In the genomic region with DNA sequence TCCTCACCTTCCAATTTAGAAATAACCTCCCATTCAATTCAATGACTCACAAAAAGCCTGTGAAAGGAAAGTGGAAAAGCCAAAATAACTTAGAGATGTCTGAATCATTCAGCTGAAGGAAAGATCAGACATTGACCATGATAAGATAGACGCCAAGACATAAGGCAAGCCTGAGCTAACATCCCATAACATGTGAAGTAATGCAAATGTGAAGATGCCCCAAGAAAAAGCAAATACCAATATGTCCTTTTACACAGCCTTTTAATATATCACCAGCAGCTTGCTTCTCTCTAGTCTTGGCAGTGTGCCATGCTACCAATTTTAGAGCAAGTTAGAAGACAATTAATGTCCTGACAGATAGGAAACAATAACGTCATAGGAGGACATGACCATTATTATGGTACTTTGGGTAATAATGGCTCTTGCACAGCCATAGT, we compare ENCODE assay signal across 8 cellular contexts. TPM values are rescaled to one million over a fixed set of nuclear protein-coding genes. Genes with fewer than 3 reads are reported as not detected.
A peak's percentile ranks its signal among the peaks of the same experiment; 100 is the strongest.
DNase-seq lines count a peak whose midpoint lies in the region; TF ChIP-seq lines count a peak whose summit lies in the region.

No MANE protein-coding gene starts in this region.

- no peak for TF ChIP-seq CTCF in osteoblast (IDR thresholded peaks at IDR 0.05; ENCODE audit: extremely low read depth, low read depth, low read length)

- no peak overlapping the region for H3K4me3 ChIP-seq in osteoblast (ENCODE audit: insufficient read depth, low read length)

- no peak overlapping the region for H2AFZ ChIP-seq in osteoblast (ENCODE audit: low read length)

- no peaks in the 10 kb centered on the region for H3K9me3 Mint-ChIP-seq in T-helper 2 cell treated with Interferon-gamma antibody and Interleukin-4, amounts not matched to agents 5 μg/mL and 100 μg/mL, for 36 hours

- H3K36me3 Mint-ChIP-seq in T-helper 2 cell treated with Interferon-gamma antibody and Interleukin-4, amounts not matched to agents 5 μg/mL and 100 μg/mL, for 36 hours (ENCODE audit: low read depth), result peaks cover 3% of the 10 kb centered on the region

- peaks cover 35% of the 10 kb centered on the region for H3K79me2 ChIP-seq in osteoblast (ENCODE audit: insufficient read depth, low read length)

- H3K27me3 ChIP-seq in osteoblast (ENCODE audit: insufficient read depth, low read length), result no peaks in the 10 kb centered on the region

- no peak overlapping the region for H3K4me3 Mint-ChIP-seq in T-helper 2 cell treated with Interferon-gamma antibody and Interleukin-4, amounts not matched to agents 5 μg/mL and 100 μg/mL, for 36 hours

- peaks cover 10% of the 10 kb centered on the region for H4K20me1 ChIP-seq in osteoblast (ENCODE audit: insufficient read depth, low read length)

- H3K27me3 Mint-ChIP-seq in T-helper 2 cell treated with Interferon-gamma antibody and Interleukin-4, amounts not matched to agents 5 μg/mL and 100 μg/mL, for 36 hours (ENCODE audit: low read depth), result no peaks in the 10 kb centered on the region

- H3K9me3 ChIP-seq in osteoblast (ENCODE audit: low read depth, low read length), result no peaks in the 10 kb centered on the region

- H3K27ac ChIP-seq in cingulate gyrus (ENCODE audit: low read depth, low read length) (peak overlapping the region; percentile 25), osteoblast (ENCODE audit: low read depth, low read length) (peak overlapping the region; percentile 88)

- peaks cover 83% of the 10 kb centered on the region for H3K4me1 ChIP-seq in osteoblast (ENCODE audit: insufficient read depth, low read length)

- H3K4me1 Mint-ChIP-seq in T-helper 2 cell treated with Interferon-gamma antibody and Interleukin-4, amounts not matched to agents 5 μg/mL and 100 μg/mL, for 36 hours (ENCODE audit: low read depth), result peaks cover 38% of the 10 kb centered on the region

- no peak overlapping the region for H3K27ac Mint-ChIP-seq in T-helper 2 cell treated with Interferon-gamma antibody and Interleukin-4, amounts not matched to agents 5 μg/mL and 100 μg/mL, for 36 hours

- peak overlapping the region; percentile 89 for H3K4me2 ChIP-seq in osteoblast (ENCODE audit: insufficient read depth, low read length)

- no peaks in the 10 kb centered on the region for H3K36me3 ChIP-seq in osteoblast (ENCODE audit: insufficient read depth, low read length)

- DNase-seq in DMS79 treated with DMSO at 0.1 percent for 48 hours (lab: John Stamatoyannopoulos, UW), result peak; percentile 46
- DNase-seq in DMS79 (lab: John Stamatoyannopoulos, UW), result no peak
- DNase-seq in NCI-H2227 (lab: John Stamatoyannopoulos, UW; ENCODE audit: unreplicated experiment), result peak; percentile 87
- DNase-seq in osteoblast (ENCODE audit: insufficient read length, low spot score, missing footprints), result peak; percentile 77
- no peak for DNase-seq in T-helper 2 cell treated with Interferon-gamma antibody and Interleukin-4, amounts not matched to agents 5 μg/mL and 100 μg/mL, for 36 hours (ENCODE audit: low spot score)
- no peak for DNase-seq in 8988T
- no peak for DNase-seq in activated gamma-delta T cell treated with Interleukin-2 at 50 U/mL for 16 hours

RNA-seq across cellular contexts. Expression of gene NUMB, which starts 2.4 kb away (rescaled TPM):
- total RNA-seq in osteoblast, result 52.5 and 55.7 TPM in 2 replicates

RNA-seq across cellular contexts. Expression of gene RIOX1, which starts 30.0 kb away (rescaled TPM):
- total RNA-seq in osteoblast, result 19.2 and 21.7 TPM in 2 replicates

Comparison
In these comparisons a context has a peak if more than half of its experiments do, and no peak if none do; other contexts are left out.
1. DNase-seq: peak in DMS79 treated with DMSO at 0.1 percent for 48 hours (single experiment), NCI-H2227 (single experiment) and osteoblast (single experiment); none in DMS79 (single experiment), T-helper 2 cell treated with Interferon-gamma antibody and Interleukin-4, amounts not matched to agents 5 μg/mL and 100 μg/mL, for 36 hours (single experiment), 8988T (single experiment) and activated gamma-delta T cell treated with Interleukin-2 at 50 U/mL for 16 hours (single experiment).